Comparison of ENCODE assay signal across 22 cellular contexts in the genomic region with DNA sequence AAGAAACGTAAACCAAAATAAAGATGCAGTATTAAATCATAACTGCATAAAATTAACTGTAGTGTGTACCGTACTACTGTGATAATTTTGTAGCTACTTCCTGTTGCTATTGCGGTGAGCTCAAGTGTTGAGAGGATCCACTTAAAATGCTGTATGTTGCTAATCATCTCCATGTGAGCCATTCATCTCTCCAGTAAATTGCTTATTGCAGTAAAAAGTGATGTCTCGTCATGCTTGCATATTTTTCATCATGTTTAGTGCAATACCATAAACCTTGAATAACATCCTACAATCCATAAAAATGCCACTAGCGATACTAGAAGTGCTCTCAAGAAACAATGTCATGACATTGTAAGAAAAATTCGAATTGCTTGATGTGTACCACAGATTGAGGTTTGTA.
"Had no signal": no experiment of that assay in that cellular context is flagged by ENCODE, and none has a peak within 500 bp of the region (broad histone marks: within the 10 kb centered on the region; RNA-seq: fewer than 3 reads in every experiment).

No MANE protein-coding gene starts in this region.

- H3K9me3 Mint-ChIP-seq: activated naive CD4-positive, alpha-beta T cell treated with anti-CD3 and anti-CD28 coated beads, Interleukin-2, amount 50 U/mL, for 24 hours; stimulated activated effector memory CD8-positive, alpha-beta T cell treated with anti-CD3 and anti-CD28 coated beads, Interleukin-12 subunit alpha, Interleukin-12 subunit beta, amount 100 ng/mL, for 72 hours; type B pancreatic cell had no signal

- H3K4me1 ChIP-seq: adrenal gland, sigmoid colon, stomach had no signal

- H3K27me3 ChIP-seq: adrenal gland, gastrocnemius medialis, sigmoid colon, stomach had no signal

- H3K27ac Mint-ChIP-seq: activated naive CD4-positive, alpha-beta T cell treated with anti-CD3 and anti-CD28 coated beads, Interleukin-2, amount 50 U/mL, for 24 hours; nephron; stimulated activated effector memory CD8-positive, alpha-beta T cell treated with anti-CD3 and anti-CD28 coated beads, Interleukin-12 subunit alpha, Interleukin-12 subunit beta, amount 100 ng/mL, for 72 hours; type B pancreatic cell had no signal

- H3K36me3 ChIP-seq: adrenal gland had no signal

- H3K36me3 Mint-ChIP-seq: activated naive CD4-positive, alpha-beta T cell treated with anti-CD3 and anti-CD28 coated beads, Interleukin-2, amount 50 U/mL, for 24 hours; stimulated activated effector memory CD8-positive, alpha-beta T cell treated with anti-CD3 and anti-CD28 coated beads, Interleukin-12 subunit alpha, Interleukin-12 subunit beta, amount 100 ng/mL, for 72 hours had no signal

- H3K27me3 Mint-ChIP-seq: activated naive CD4-positive, alpha-beta T cell treated with anti-CD3 and anti-CD28 coated beads, Interleukin-2, amount 50 U/mL, for 24 hours; type B pancreatic cell had no signal

- DNase-seq: activated CD4-positive, alpha-beta T cell treated with anti-CD3 and anti-CD28 coated beads, Interleukin-2, amount 50 U/mL, for 4 hours; activated gamma-delta T cell; adrenal gland; cerebellar nuclear complex; cortex of kidney; gastrocnemius medialis; head of caudate nucleus; midbrain; nucleus accumbens; posterior cingulate gyrus; sigmoid colon; stimulated activated CD4-positive, alpha-beta T cell treated with anti-CD3 and anti-CD28 coated beads, Interleukin-4, amount 100 ng/mL, for 24 hours; stomach had no signal

- H3K4me1 Mint-ChIP-seq: activated naive CD4-positive, alpha-beta T cell treated with anti-CD3 and anti-CD28 coated beads, Interleukin-2, amount 50 U/mL, for 24 hours; nephron; stimulated activated effector memory CD8-positive, alpha-beta T cell treated with anti-CD3 and anti-CD28 coated beads, Interleukin-12 subunit alpha, Interleukin-12 subunit beta, amount 100 ng/mL, for 72 hours had no signal

- H3K4me3 Mint-ChIP-seq: activated naive CD4-positive, alpha-beta T cell treated with anti-CD3 and anti-CD28 coated beads, Interleukin-2, amount 50 U/mL, for 24 hours; nephron; stimulated activated effector memory CD8-positive, alpha-beta T cell treated with anti-CD3 and anti-CD28 coated beads, Interleukin-12 subunit alpha, Interleukin-12 subunit beta, amount 100 ng/mL, for 72 hours; type B pancreatic cell had no signal

- H3K27ac ChIP-seq: adrenal gland, gastrocnemius medialis, sigmoid colon, stomach, VCaP had no signal

- H3K4me3 ChIP-seq: adrenal gland, gastrocnemius medialis, lung, sigmoid colon, stomach had no signal

- FAIRE-seq: bronchial epithelial cell, keratinocyte had no signal

- ATAC-seq: gastrocnemius medialis; left lobe of liver; stimulated activated effector memory CD8-positive, alpha-beta T cell treated with anti-CD3 and anti-CD28 coated beads, Interleukin-12 subunit alpha, Interleukin-12 subunit beta, amount 100 ng/mL, for 72 hours had no signal

- H3K9me3 ChIP-seq: adrenal gland, gastrocnemius medialis, sigmoid colon, stomach had no signal
